Comparison of ENCODE assay signal across 11 cellular contexts in genomic region chr11:108302121-108302785, GRCh38.
DNase-seq lines count a peak whose midpoint lies in the region; ATAC-seq, FAIRE-seq and TF ChIP-seq lines count a peak whose summit lies in the region.
"Had no signal": no experiment of that assay in that cellular context is flagged by ENCODE, and none has a peak within 500 bp of the region (broad histone marks: within the 10 kb centered on the region; RNA-seq: fewer than 3 reads in every experiment).

No MANE protein-coding gene starts in this region.

- CTCF ChIA-PET in Calu3 (lab: Charles Lee) = no interaction called here

- no peak overlapping the region for H3K27ac Mint-ChIP-seq in Calu3 (ENCODE audit: unreplicated experiment)

- ATAC-seq in GM21529 (IDR thresholded peaks at IDR 0.05; ENCODE audit: unreplicated experiment) = peak; percentile 92
- ATAC-seq in HG03521 (IDR thresholded peaks at IDR 0.05; ENCODE audit: unreplicated experiment) = peak; percentile 83
- ATAC-seq in foreskin keratinocyte = peak; percentile 63
- ATAC-seq: esophagus mucosa had no signal

- intact Hi-C loops in Calu3 (cut with micrococcal nuclease; ENCODE audit: unreplicated experiment) = no loop called here

- H3K4me3 Mint-ChIP-seq in Calu3 (ENCODE audit: low read depth, unreplicated experiment) = no peak overlapping the region

- peak; percentile 83 for FAIRE-seq in GM12892 (lab: Jason Lieb, UNC)

- H3K27ac ChIP-seq in foreskin keratinocyte = no peak overlapping the region
- H3K27ac ChIP-seq: prostate gland had no signal

- no peak for TF ChIP-seq POLR2A in GM12892 (IDR thresholded peaks at IDR 0.05; ENCODE audit: low read depth, low read length)

- H3K27me3 ChIP-seq in foreskin keratinocyte = no peaks in the 10 kb centered on the region

- DNase-seq in GM12892 (ENCODE audit: insufficient read length) (no peak), foreskin keratinocyte (peak in 1 of 2 donors; percentile 26), GM19240 (ENCODE audit: insufficient read length, low spot score) (no peak), Calu3 (no peak), NCI-H2029 (lab: John Stamatoyannopoulos, UW) (no peak), iPS-NIHi11 (ENCODE audit: low spot score) (no peak)
- DNase-seq: NCI-H82 had no signal

- no peaks in the 10 kb centered on the region for H3K4me1 Mint-ChIP-seq in Calu3 (ENCODE audit: low read depth, unreplicated experiment)

- no TSS peak for BruUV-seq in Calu3 (replicated peaks; lab: Mats Ljungman, UMichigan)

- H3K4me1 ChIP-seq in foreskin keratinocyte = peaks cover 9% of the 10 kb centered on the region
- H3K4me1 ChIP-seq: prostate gland had no signal

- H3K27me3 Mint-ChIP-seq in Calu3 (ENCODE audit: unreplicated experiment) = no peaks in the 10 kb centered on the region

- no peaks in the 10 kb centered on the region for H3K36me3 Mint-ChIP-seq in Calu3 (ENCODE audit: insufficient read depth, unreplicated experiment)

- TF ChIP-seq CTCF in foreskin keratinocyte (conservative IDR thresholded peaks at IDR 0.05) = no peak
- no peak for TF ChIP-seq CTCF in Calu3 (IDR thresholded peaks at IDR 0.05; ENCODE audit: unreplicated experiment)

- H3K9me3 Mint-ChIP-seq in Calu3 (ENCODE audit: low read depth, unreplicated experiment) = no peaks in the 10 kb centered on the region
